In the genomic region with DNA sequence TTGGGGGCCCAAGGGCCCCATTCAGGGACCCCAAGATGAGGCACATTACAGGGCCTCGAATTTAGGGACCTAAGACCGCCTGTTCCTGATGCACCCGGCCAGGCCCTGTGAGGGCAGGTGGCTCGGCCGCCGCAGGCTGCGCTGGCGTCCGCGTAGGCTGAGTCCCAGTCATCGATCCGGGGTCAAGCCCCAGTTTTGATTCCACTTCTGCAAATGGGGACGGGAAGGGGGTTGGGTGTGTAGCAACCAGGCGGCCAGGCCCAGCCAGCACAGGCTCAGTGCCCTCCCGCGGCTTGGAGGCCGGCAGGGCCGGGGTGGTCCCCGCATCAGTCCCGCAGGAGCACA, we compare ENCODE assay signal across 2 cellular contexts.
A peak's percentile ranks its signal among the peaks of the same experiment; 100 is the strongest.
TF ChIP-seq lines count a peak whose summit lies in the region.

No MANE protein-coding gene starts in this region.

TF ChIP-seq in HEK293, 187 proteins besides CTCF, POLR2A, EP300 and RAD21 (continued from another document and continues in another):
- TF ChIP-seq, protein P1, sequence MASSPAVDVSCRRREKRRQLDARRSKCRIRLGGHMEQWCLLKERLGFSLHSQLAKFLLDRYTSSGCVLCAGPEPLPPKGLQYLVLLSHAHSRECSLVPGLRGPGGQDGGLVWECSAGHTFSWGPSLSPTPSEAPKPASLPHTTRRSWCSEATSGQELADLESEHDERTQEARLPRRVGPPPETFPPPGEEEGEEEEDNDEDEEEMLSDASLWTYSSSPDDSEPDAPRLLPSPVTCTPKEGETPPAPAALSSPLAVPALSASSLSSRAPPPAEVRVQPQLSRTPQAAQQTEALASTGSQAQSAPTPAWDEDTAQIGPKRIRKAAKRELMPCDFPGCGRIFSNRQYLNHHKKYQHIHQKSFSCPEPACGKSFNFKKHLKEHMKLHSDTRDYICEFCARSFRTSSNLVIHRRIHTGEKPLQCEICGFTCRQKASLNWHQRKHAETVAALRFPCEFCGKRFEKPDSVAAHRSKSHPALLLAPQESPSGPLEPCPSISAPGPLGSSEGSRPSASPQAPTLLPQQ (tag by site-specific recombination; IDR thresholded peaks at IDR 0.05), result no peak
- TF ChIP-seq, protein P2, sequence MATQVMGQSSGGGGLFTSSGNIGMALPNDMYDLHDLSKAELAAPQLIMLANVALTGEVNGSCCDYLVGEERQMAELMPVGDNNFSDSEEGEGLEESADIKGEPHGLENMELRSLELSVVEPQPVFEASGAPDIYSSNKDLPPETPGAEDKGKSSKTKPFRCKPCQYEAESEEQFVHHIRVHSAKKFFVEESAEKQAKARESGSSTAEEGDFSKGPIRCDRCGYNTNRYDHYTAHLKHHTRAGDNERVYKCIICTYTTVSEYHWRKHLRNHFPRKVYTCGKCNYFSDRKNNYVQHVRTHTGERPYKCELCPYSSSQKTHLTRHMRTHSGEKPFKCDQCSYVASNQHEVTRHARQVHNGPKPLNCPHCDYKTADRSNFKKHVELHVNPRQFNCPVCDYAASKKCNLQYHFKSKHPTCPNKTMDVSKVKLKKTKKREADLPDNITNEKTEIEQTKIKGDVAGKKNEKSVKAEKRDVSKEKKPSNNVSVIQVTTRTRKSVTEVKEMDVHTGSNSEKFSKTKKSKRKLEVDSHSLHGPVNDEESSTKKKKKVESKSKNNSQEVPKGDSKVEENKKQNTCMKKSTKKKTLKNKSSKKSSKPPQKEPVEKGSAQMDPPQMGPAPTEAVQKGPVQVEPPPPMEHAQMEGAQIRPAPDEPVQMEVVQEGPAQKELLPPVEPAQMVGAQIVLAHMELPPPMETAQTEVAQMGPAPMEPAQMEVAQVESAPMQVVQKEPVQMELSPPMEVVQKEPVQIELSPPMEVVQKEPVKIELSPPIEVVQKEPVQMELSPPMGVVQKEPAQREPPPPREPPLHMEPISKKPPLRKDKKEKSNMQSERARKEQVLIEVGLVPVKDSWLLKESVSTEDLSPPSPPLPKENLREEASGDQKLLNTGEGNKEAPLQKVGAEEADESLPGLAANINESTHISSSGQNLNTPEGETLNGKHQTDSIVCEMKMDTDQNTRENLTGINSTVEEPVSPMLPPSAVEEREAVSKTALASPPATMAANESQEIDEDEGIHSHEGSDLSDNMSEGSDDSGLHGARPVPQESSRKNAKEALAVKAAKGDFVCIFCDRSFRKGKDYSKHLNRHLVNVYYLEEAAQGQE (tag by site-specific recombination; IDR thresholded peaks at IDR 0.05), result no peak
- TF ChIP-seq ZNF391 (tag by site-specific recombination; IDR thresholded peaks at IDR 0.05; ENCODE audit: borderline replicate concordance, low read depth) (no peak), KLF16 (tag by site-specific recombination; IDR thresholded peaks at IDR 0.05) (no peak), ZNF341 (tag by site-specific recombination; IDR thresholded peaks at IDR 0.05; ENCODE audit: low read depth) (no peak), HOXC10 (CRISPR knock-in tag; IDR thresholded peaks at IDR 0.05) (no peak), KLF9 (tag by site-specific recombination; IDR thresholded peaks at IDR 0.05; ENCODE audit: low read depth) (no peak), ZNF202 (tag by site-specific recombination; IDR thresholded peaks at IDR 0.05; ENCODE audit: borderline replicate concordance) (no peak), ZNF121 (tag by site-specific recombination; IDR thresholded peaks at IDR 0.05) (no peak), ZNF529 (tag by site-specific recombination; IDR thresholded peaks at IDR 0.05; ENCODE audit: insufficient replicate concordance) (no peak)
- TF ChIP-seq, protein P3, sequence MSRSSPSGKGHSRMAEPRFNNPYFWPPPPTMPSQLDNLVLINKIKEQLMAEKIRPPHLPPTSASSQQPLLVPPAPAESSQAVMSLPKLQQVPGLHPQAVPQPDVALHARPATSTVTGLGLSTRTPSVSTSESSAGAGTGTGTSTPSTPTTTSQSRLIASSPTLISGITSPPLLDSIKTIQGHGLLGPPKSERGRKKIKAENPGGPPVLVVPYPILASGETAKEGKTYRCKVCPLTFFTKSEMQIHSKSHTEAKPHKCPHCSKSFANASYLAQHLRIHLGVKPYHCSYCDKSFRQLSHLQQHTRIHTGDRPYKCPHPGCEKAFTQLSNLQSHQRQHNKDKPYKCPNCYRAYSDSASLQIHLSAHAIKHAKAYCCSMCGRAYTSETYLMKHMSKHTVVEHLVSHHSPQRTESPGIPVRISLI (tag by site-specific recombination; IDR thresholded peaks at IDR 0.05), result no peak
- TF ChIP-seq, protein P4, sequence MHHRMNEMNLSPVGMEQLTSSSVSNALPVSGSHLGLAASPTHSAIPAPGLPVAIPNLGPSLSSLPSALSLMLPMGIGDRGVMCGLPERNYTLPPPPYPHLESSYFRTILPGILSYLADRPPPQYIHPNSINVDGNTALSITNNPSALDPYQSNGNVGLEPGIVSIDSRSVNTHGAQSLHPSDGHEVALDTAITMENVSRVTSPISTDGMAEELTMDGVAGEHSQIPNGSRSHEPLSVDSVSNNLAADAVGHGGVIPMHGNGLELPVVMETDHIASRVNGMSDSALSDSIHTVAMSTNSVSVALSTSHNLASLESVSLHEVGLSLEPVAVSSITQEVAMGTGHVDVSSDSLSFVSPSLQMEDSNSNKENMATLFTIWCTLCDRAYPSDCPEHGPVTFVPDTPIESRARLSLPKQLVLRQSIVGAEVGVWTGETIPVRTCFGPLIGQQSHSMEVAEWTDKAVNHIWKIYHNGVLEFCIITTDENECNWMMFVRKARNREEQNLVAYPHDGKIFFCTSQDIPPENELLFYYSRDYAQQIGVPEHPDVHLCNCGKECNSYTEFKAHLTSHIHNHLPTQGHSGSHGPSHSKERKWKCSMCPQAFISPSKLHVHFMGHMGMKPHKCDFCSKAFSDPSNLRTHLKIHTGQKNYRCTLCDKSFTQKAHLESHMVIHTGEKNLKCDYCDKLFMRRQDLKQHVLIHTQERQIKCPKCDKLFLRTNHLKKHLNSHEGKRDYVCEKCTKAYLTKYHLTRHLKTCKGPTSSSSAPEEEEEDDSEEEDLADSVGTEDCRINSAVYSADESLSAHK (tag by site-specific recombination; IDR thresholded peaks at IDR 0.05), result no peak
- TF ChIP-seq, protein P5, sequence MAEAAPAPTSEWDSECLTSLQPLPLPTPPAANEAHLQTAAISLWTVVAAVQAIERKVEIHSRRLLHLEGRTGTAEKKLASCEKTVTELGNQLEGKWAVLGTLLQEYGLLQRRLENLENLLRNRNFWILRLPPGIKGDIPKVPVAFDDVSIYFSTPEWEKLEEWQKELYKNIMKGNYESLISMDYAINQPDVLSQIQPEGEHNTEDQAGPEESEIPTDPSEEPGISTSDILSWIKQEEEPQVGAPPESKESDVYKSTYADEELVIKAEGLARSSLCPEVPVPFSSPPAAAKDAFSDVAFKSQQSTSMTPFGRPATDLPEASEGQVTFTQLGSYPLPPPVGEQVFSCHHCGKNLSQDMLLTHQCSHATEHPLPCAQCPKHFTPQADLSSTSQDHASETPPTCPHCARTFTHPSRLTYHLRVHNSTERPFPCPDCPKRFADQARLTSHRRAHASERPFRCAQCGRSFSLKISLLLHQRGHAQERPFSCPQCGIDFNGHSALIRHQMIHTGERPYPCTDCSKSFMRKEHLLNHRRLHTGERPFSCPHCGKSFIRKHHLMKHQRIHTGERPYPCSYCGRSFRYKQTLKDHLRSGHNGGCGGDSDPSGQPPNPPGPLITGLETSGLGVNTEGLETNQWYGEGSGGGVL (tag by site-specific recombination; IDR thresholded peaks at IDR 0.05), result no peak

TF ChIP-seq in HepG2, 621 proteins besides CTCF, POLR2A, EP300 and RAD21 (continued from another document):
- TF ChIP-seq, protein P6, sequence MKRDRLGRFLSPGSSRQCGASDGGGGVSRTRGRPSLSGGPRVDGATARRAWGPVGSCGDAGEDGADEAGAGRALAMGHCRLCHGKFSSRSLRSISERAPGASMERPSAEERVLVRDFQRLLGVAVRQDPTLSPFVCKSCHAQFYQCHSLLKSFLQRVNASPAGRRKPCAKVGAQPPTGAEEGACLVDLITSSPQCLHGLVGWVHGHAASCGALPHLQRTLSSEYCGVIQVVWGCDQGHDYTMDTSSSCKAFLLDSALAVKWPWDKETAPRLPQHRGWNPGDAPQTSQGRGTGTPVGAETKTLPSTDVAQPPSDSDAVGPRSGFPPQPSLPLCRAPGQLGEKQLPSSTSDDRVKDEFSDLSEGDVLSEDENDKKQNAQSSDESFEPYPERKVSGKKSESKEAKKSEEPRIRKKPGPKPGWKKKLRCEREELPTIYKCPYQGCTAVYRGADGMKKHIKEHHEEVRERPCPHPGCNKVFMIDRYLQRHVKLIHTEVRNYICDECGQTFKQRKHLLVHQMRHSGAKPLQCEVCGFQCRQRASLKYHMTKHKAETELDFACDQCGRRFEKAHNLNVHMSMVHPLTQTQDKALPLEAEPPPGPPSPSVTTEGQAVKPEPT (CRISPR knock-in tag; IDR thresholded peaks at IDR 0.05; ENCODE audit: low read depth), result no peak
- TF ChIP-seq ZNF761 (CRISPR knock-in tag; conservative IDR thresholded peaks at IDR 0.05) (no peak), U2AF2 (IDR thresholded peaks at IDR 0.05; ENCODE audit: low read depth, low read length) (no peak), ZNF790 (CRISPR knock-in tag; IDR thresholded peaks at IDR 0.05; ENCODE audit: borderline replicate concordance) (0 out of 2 replicates have a peak, but pooled peaks have one; percentile 46), ZSCAN29 (CRISPR knock-in tag; conservative IDR thresholded peaks at IDR 0.05) (no peak), HOXA9 (CRISPR knock-in tag; IDR thresholded peaks at IDR 0.05; ENCODE audit: borderline replicate concordance) (no peak), ZNF547 (CRISPR knock-in tag; IDR thresholded peaks at IDR 0.05) (no peak), ZNF781 (CRISPR knock-in tag; IDR thresholded peaks at IDR 0.05; ENCODE audit: borderline replicate concordance, not compliant biosample characterization) (no peak), MIER3 (CRISPR knock-in tag; IDR thresholded peaks at IDR 0.05; ENCODE audit: borderline replicate concordance) (0 out of 2 replicates have a peak, but pooled peaks have one; percentile 1), ZNF564 (CRISPR knock-in tag; IDR thresholded peaks at IDR 0.05) (0 out of 2 replicates have a peak, but pooled peaks have one; percentile 50), AGO2 (optimal IDR thresholded peaks at IDR 0.05; ENCODE audit: low read depth, low read length) (peak; percentile 55), ZFP36L2 (CRISPR knock-in tag; IDR thresholded peaks at IDR 0.05) (no peak), TCF12 (IDR thresholded peaks at IDR 0.05) (no peak), TCF12 (CRISPR knock-in tag; IDR thresholded peaks at IDR 0.05) (no peak), FOXC1 (CRISPR knock-in tag; IDR thresholded peaks at IDR 0.05; ENCODE audit: borderline replicate concordance) (0 out of 2 replicates have a peak, but pooled peaks have one; percentile 22), ZNF329 (CRISPR knock-in tag; IDR thresholded peaks at IDR 0.05; ENCODE audit: low read depth) (no peak), PHF20 (CRISPR knock-in tag; IDR thresholded peaks at IDR 0.05) (no peak)
- TF ChIP-seq, protein P7, sequence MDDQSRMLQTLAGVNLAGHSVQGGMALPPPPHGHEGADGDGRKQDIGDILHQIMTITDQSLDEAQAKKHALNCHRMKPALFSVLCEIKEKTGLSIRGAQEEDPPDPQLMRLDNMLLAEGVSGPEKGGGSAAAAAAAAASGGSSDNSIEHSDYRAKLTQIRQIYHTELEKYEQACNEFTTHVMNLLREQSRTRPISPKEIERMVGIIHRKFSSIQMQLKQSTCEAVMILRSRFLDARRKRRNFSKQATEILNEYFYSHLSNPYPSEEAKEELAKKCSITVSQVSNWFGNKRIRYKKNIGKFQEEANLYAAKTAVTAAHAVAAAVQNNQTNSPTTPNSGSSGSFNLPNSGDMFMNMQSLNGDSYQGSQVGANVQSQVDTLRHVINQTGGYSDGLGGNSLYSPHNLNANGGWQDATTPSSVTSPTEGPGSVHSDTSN (CRISPR knock-in tag; IDR thresholded peaks at IDR 0.05; ENCODE audit: borderline replicate concordance), result no peak
- TF ChIP-seq, protein P8, sequence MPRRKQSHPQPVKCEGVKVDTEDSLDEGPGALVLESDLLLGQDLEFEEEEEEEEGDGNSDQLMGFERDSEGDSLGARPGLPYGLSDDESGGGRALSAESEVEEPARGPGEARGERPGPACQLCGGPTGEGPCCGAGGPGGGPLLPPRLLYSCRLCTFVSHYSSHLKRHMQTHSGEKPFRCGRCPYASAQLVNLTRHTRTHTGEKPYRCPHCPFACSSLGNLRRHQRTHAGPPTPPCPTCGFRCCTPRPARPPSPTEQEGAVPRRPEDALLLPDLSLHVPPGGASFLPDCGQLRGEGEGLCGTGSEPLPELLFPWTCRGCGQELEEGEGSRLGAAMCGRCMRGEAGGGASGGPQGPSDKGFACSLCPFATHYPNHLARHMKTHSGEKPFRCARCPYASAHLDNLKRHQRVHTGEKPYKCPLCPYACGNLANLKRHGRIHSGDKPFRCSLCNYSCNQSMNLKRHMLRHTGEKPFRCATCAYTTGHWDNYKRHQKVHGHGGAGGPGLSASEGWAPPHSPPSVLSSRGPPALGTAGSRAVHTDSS (CRISPR knock-in tag; conservative IDR thresholded peaks at IDR 0.05), result no peak
- TF ChIP-seq, protein P9, sequence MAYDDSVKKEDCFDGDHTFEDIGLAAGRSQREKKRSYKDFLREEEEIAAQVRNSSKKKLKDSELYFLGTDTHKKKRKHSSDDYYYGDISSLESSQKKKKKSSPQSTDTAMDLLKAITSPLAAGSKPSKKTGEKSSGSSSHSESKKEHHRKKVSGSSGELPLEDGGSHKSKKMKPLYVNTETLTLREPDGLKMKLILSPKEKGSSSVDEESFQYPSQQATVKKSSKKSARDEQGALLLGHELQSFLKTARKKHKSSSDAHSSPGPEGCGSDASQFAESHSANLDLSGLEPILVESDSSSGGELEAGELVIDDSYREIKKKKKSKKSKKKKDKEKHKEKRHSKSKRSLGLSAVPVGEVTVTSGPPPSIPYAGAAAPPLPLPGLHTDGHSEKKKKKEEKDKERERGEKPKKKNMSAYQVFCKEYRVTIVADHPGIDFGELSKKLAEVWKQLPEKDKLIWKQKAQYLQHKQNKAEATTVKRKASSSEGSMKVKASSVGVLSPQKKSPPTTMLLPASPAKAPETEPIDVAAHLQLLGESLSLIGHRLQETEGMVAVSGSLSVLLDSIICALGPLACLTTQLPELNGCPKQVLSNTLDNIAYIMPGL (CRISPR knock-in tag; IDR thresholded peaks at IDR 0.05; ENCODE audit: borderline replicate concordance in 1 of 2, low read depth in 1 of 2), result 0 out of 4 replicates have a peak, but pooled peaks of 1 of the 2 experiments have one; percentile 57
- TF ChIP-seq, protein P10, sequence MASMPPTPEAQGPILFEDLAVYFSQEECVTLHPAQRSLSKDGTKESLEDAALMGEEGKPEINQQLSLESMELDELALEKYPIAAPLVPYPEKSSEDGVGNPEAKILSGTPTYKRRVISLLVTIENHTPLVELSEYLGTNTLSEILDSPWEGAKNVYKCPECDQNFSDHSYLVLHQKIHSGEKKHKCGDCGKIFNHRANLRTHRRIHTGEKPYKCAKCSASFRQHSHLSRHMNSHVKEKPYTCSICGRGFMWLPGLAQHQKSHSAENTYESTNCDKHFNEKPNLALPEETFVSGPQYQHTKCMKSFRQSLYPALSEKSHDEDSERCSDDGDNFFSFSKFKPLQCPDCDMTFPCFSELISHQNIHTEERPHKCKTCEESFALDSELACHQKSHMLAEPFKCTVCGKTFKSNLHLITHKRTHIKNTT (CRISPR knock-in tag; IDR thresholded peaks at IDR 0.05), result no peak
